1 cellular context compared by ENCODE assay signal in the genomic region with DNA sequence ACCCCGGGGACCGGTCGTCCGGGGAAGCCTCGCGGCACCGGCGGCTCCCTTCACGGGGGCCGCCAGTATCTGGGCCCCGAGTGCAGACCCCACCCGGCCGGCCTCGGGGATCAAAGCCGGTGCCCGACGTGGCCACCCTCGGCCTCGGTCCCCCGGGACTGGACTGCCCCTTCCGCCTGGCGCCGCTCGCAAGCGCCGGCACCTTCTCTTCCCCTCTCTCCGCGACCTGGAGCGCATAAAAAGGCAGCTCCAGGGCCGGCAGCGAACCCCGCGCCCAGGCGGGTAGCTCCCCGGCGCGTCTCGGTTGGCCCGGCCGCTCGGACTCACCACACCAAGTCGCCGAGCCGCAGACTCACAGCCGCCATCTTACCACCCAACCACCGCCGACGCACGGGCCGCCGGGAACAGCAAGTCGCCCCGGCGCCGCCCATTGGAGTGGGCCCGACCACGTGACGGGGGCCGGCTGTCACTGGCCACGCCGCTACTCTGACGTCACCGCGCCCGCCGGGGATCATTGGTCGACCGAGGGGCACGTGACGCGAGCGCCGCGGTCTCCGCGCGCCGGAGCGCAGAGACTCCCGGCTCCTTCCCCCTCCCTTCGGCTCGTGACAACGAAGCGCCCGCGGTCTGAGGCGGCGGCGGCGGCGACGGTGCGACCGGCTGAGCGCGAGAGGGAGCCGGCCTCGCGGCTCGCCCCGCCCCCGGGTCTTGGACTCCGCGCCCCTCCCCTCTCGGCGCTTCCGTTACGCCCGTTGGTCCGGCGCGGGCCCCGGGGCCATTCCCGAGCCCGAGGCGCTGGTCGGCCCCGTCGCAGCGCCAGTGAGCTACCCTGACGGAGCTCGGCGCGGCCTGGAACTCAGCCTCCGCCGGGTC.
TF ChIP-seq lines count a peak whose summit lies in the region.

A gene (minus strand): TSS at position 388 of the 873 bp plus-strand sequence. CDS start 23 bp downstream, at position 365.
A gene with protein sequence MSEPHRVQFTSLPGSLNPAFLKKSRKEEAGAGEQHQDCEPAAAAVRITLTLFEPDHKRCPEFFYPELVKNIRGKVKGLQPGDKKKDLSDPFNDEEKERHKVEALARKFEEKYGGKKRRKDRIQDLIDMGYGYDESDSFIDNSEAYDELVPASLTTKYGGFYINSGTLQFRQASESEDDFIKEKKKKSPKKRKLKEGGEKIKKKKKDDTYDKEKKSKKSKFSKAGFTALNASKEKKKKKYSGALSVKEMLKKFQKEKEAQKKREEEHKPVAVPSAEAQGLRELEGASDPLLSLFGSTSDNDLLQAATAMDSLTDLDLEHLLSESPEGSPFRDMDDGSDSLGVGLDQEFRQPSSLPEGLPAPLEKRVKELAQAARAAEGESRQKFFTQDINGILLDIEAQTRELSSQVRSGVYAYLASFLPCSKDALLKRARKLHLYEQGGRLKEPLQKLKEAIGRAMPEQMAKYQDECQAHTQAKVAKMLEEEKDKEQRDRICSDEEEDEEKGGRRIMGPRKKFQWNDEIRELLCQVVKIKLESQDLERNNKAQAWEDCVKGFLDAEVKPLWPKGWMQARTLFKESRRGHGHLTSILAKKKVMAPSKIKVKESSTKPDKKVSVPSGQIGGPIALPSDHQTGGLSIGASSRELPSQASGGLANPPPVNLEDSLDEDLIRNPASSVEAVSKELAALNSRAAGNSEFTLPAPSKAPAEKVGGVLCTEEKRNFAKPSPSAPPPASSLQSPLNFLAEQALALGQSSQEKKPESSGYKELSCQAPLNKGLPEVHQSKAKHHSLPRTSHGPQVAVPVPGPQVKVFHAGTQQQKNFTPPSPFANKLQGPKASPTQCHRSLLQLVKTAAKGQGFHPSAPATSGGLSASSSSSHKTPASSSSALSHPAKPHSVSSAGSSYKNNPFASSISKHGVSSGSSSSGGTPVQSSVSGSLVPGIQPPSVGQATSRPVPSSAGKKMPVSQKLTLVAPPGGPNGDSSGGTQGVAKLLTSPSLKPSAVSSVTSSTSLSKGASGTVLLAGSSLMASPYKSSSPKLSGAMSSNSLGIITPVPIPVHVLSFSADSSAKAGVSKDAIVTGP (N-terminal part only) (plus strand): TSS at position 581 of the 873 bp plus-strand sequence. CDS start 5,437 bp downstream, outside the sequence.

TF ChIP-seq in endothelial cell of umbilical vein, 7 proteins besides CTCF, POLR2A, EP300 and RAD21:
- no peak for TF ChIP-seq MYC (IDR thresholded peaks at IDR 0.05; ENCODE audit: low read depth, low read length)
- TF ChIP-seq FOS (IDR thresholded peaks at IDR 0.05; ENCODE audit: borderline replicate concordance, insufficient read depth, low read length), result peak; percentile 10
- no peak for TF ChIP-seq JUN (IDR thresholded peaks at IDR 0.05; ENCODE audit: borderline replicate concordance, insufficient read depth, insufficient read length, low read depth)
- no peak for TF ChIP-seq EZH2 (IDR thresholded peaks at IDR 0.05; ENCODE audit: borderline replicate concordance, low read depth, low read length, severe bottlenecking)
- peak; percentile 88 for TF ChIP-seq POLR2AphosphoS5 (IDR thresholded peaks at IDR 0.05; ENCODE audit: insufficient read depth, low read depth, low read length)
- no peak for TF ChIP-seq GATA2 (IDR thresholded peaks at IDR 0.05; ENCODE audit: insufficient read depth, insufficient read length, low read depth, low read length)
- TF ChIP-seq, protein P1, sequence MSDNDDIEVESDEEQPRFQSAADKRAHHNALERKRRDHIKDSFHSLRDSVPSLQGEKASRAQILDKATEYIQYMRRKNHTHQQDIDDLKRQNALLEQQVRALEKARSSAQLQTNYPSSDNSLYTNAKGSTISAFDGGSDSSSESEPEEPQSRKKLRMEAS (IDR thresholded peaks at IDR 0.05; ENCODE audit: insufficient read depth, insufficient read length), result peak; percentile 99
TF ChIP-seq in endothelial cell of umbilical vein: peak in this region for 3.
